Comparison of ENCODE assay signal across 1 cellular context in genomic region chr7:381211-382117, GRCh38.
TF ChIP-seq lines count a peak whose summit lies in the region.

No MANE protein-coding gene starts in this region.

TF ChIP-seq in HepG2, 621 proteins besides CTCF, POLR2A, EP300 and RAD21 (continued from another document):
- TF ChIP-seq ZNF142 (CRISPR knock-in tag; IDR thresholded peaks at IDR 0.05) (no peak), ZNF580 (CRISPR knock-in tag; IDR thresholded peaks at IDR 0.05; ENCODE audit: borderline replicate concordance, low read depth) (no peak), HNF1A (IDR thresholded peaks at IDR 0.05; ENCODE audit: low read depth) (no peak), HNF1A (CRISPR knock-in tag; IDR thresholded peaks at IDR 0.05; ENCODE audit: borderline replicate concordance) (no peak), CBFB (CRISPR knock-in tag; IDR thresholded peaks at IDR 0.05) (no peak), ZNF33B (CRISPR knock-in tag; IDR thresholded peaks at IDR 0.05) (no peak), PPARG (CRISPR knock-in tag; conservative IDR thresholded peaks at IDR 0.05) (no peak), TEF (CRISPR knock-in tag; IDR thresholded peaks at IDR 0.05) (no peak), ZNF589 (CRISPR knock-in tag; conservative IDR thresholded peaks at IDR 0.05) (no peak), NFYC (CRISPR knock-in tag; IDR thresholded peaks at IDR 0.05) (no peak), GZF1 (CRISPR knock-in tag; IDR thresholded peaks at IDR 0.05) (no peak), ELF3 (CRISPR knock-in tag; IDR thresholded peaks at IDR 0.05) (no peak), ELK4 (CRISPR knock-in tag; IDR thresholded peaks at IDR 0.05; ENCODE audit: borderline replicate concordance) (no peak), ZNF709 (CRISPR knock-in tag; IDR thresholded peaks at IDR 0.05) (no peak), ZNF772 (CRISPR knock-in tag; IDR thresholded peaks at IDR 0.05) (no peak)
